Comparison of ENCODE assay signal across 8 cellular contexts in genomic region chr17:16569358-16569712, GRCh38. TPM values are rescaled to one million over a fixed set of nuclear protein-coding genes. Genes with fewer than 3 reads are reported as not detected.
DNase-seq lines count a peak whose midpoint lies in the region; ATAC-seq and TF ChIP-seq lines count a peak whose summit lies in the region.

No MANE protein-coding gene starts in this region.

- H3K9me3 ChIP-seq in Caco-2 (no peaks in the 10 kb centered on the region; the same call in 1 of the 2 replicates), SJSA1 (replicated peaks) (no peaks in the 10 kb centered on the region), mucosa of rectum (ENCODE audit: control insufficient read depth in 2 of 2, low read length in 2 of 2) (no peaks in the 10 kb centered on the region)

- no peak for TF ChIP-seq CTCF in Caco-2 (IDR thresholded peaks at IDR 0.05; ENCODE audit: insufficient read depth in 1 of 2, low read depth in 1 of 2, low read length in 1 of 2, severe bottlenecking in 1 of 2, unreplicated experiment in 1 of 2)

- POLR2A ChIA-PET in Caco-2 (lab: Charles Lee): interaction anchor here (0.9 kb wide), 1 partner anchor 33 kb away, joined by 3 read pairs; no protein-coding TSS in a partner anchor

- in situ Hi-C loops in G401 (cut with HindIII; ENCODE audit: low sequenced_read_pairs): no loop called here

- peaks cover 5% of the 10 kb centered on the region for H3K27me3 Mint-ChIP-seq in Caco-2 (ENCODE audit: insufficient read depth, unreplicated experiment)

- peak overlapping the region; percentile 62 for H3K27ac Mint-ChIP-seq in Caco-2 (ENCODE audit: unreplicated experiment)

- no peak overlapping the region for H3K9ac ChIP-seq in mucosa of rectum (ENCODE audit: low read depth in 1 of 2, low read length in 2 of 2)

- CTCF ChIA-PET in Caco-2 (lab: Charles Lee): interaction anchor here (1.6 kb wide), 1 partner anchor 15 kb away, joined by 7 read pairs; no protein-coding TSS in a partner anchor

- peak overlapping the region; percentile 84 for H3K4me3 Mint-ChIP-seq in Caco-2 (ENCODE audit: unreplicated experiment)

- peaks cover 9% of the 10 kb centered on the region; the same call in 1 of the 2 replicates for H3K4me1 ChIP-seq in Caco-2
- peaks cover 7% of the 10 kb centered on the region for H3K4me1 ChIP-seq in SJSA1 (replicated peaks)
- peaks cover 4 to 7% of the 10 kb centered on the region in 2 donors for H3K4me1 ChIP-seq in mucosa of rectum (ENCODE audit: control insufficient read depth in 2 of 2, insufficient read depth in 2 of 2, low read length in 2 of 2)

- BruUV-seq in Caco-2 (replicated peaks; lab: Mats Ljungman, UMichigan): no TSS peak

- peaks cover 11% of the 10 kb centered on the region for H3K36me3 Mint-ChIP-seq in Caco-2 (ENCODE audit: insufficient read depth, unreplicated experiment)

- H3K27ac ChIP-seq in SJSA1 (no peak overlapping the region), mucosa of rectum (ENCODE audit: low read depth in 2 of 2, low read length in 2 of 2) (no peak overlapping the region)

- no peaks in the 10 kb centered on the region for H3K36me3 ChIP-seq in Caco-2 (ENCODE audit: control insufficient read depth, insufficient read depth, low read length)
- peaks cover 4% of the 10 kb centered on the region; the same call in 1 of the 2 replicates for H3K36me3 ChIP-seq in SJSA1
- H3K36me3 ChIP-seq in mucosa of rectum (ENCODE audit: control insufficient read depth in 2 of 2, insufficient read depth in 2 of 2, low read length in 2 of 2): no peaks in the 10 kb centered on the region

- DNase-seq in Caco-2 (no peak), SJSA1 (ENCODE audit: low read depth in 1 of 2, low spot score in 2 of 2) (no peak), G401 (ENCODE audit: low spot score) (no peak), SIG-M5 treated with dmso at 0.1 percent for 504 hours (lab: John Stamatoyannopoulos, UW; ENCODE audit: unreplicated experiment) (no peak), DMS53 treated with DMSO at 0.1 percent for 48 hours (lab: John Stamatoyannopoulos, UW; ENCODE audit: unreplicated experiment) (no peak)
- no peak for DNase-seq in activated effector memory CD4-positive, alpha-beta T cell treated with Interleukin-2 at 50 U/mL for 16 hours

- intact Hi-C loops in Caco-2 (cut with micrococcal nuclease; ENCODE audit: unreplicated experiment): no loop called here

- H3K9me3 Mint-ChIP-seq in Caco-2 (ENCODE audit: unreplicated experiment): no peaks in the 10 kb centered on the region

- H3K4me1 Mint-ChIP-seq in Caco-2 (ENCODE audit: low read depth, unreplicated experiment): no peaks in the 10 kb centered on the region

- peak; percentile 33 for ATAC-seq in GM21825 (IDR thresholded peaks at IDR 0.05; ENCODE audit: unreplicated experiment)

- H3K27me3 ChIP-seq in Caco-2 (replicated peaks; ENCODE audit: control insufficient read depth, insufficient read depth, low read length): no peaks in the 10 kb centered on the region
- H3K27me3 ChIP-seq in SJSA1 (replicated peaks): no peaks in the 10 kb centered on the region; the same call in 1 of the 2 replicates
- H3K27me3 ChIP-seq in mucosa of rectum (ENCODE audit: control insufficient read depth in 2 of 2, insufficient read depth in 2 of 2, low read length in 2 of 2): no peaks in the 10 kb centered on the region

- H3K4me3 ChIP-seq in Caco-2 (ENCODE audit: low read depth, low read length): peak overlapping the region; percentile 92
- peak overlapping the region; percentile 59 for H3K4me3 ChIP-seq in SJSA1
- H3K4me3 ChIP-seq in mucosa of rectum (ENCODE audit: low read length in 2 of 2): peak overlapping the region; percentile 73 to 77

RNA-seq across cellular contexts. Expression of gene ZNF287, which starts 0.3 kb away (rescaled TPM):
- 7.1 and 7.9 TPM in 2 replicates for total RNA-seq in Caco-2 (2022)
- total RNA-seq in SJSA1 (2014; rRNA removed; shearing (Covaris generic)): 4.5 and 6.4 TPM in 2 replicates
- 2.6 and 7.6 TPM in 2 replicates for total RNA-seq in G401 (2014; rRNA removed; shearing (Covaris generic))
